In the genomic region with DNA sequence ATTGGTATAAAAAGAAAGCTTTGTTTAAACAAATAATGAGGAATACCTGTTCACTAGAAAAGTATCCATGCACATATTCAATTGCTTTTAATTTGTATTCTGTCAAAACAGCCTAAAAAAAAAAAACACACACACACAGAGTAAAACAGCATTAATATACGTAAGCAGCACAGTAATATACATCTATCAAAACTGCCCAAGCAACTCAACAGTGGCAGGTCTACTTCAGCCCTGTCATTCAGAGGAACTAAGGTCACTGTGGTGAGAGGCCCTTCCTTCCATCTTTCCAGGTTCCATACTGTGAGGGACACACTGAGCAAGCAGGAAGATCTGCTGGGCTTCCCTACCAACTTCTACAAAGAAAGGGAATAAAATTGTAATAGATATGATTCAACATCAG, we compare ENCODE assay signal across 2 cellular contexts.
TF ChIP-seq lines count a peak whose summit lies in the region.

No MANE protein-coding gene starts in this region.

TF ChIP-seq in HepG2, 621 proteins besides CTCF, POLR2A, EP300 and RAD21:
- TF ChIP-seq, protein P1, sequence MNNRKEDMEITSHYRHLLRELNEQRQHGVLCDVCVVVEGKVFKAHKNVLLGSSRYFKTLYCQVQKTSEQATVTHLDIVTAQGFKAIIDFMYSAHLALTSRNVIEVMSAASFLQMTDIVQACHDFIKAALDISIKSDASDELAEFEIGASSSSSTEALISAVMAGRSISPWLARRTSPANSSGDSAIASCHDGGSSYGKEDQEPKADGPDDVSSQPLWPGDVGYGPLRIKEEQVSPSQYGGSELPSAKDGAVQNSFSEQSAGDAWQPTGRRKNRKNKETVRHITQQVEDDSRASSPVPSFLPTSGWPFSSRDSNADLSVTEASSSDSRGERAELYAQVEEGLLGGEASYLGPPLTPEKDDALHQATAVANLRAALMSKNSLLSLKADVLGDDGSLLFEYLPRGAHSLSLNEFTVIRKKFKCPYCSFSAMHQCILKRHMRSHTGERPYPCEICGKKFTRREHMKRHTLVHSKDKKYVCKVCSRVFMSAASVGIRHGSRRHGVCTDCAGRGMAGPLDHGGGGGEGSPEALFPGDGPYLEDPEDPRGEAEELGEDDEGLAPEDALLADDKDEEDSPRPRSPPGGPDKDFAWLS (CRISPR knock-in tag; IDR thresholded peaks at IDR 0.05; ENCODE audit: borderline replicate concordance) = no peak
- no peak for TF ChIP-seq ZNF598 (CRISPR knock-in tag; IDR thresholded peaks at IDR 0.05; ENCODE audit: borderline replicate concordance)
- no peak for TF ChIP-seq GATA4 (IDR thresholded peaks at IDR 0.05; ENCODE audit: borderline replicate concordance, low read depth)
- no peak for TF ChIP-seq EED (CRISPR knock-in tag; IDR thresholded peaks at IDR 0.05)
- TF ChIP-seq ONECUT2 (CRISPR knock-in tag; IDR thresholded peaks at IDR 0.05) = no peak
- TF ChIP-seq XRCC5 (optimal IDR thresholded peaks at IDR 0.05; ENCODE audit: low read length) = no peak
- TF ChIP-seq SMAD3 (CRISPR knock-in tag; IDR thresholded peaks at IDR 0.05) = no peak
- TF ChIP-seq HDAC6 (IDR thresholded peaks at IDR 0.05; ENCODE audit: low read depth, low read length) = no peak
- no peak for TF ChIP-seq IRX3 (CRISPR knock-in tag; IDR thresholded peaks at IDR 0.05; ENCODE audit: borderline replicate concordance, low read depth)
- no peak for TF ChIP-seq ZSCAN9 (CRISPR knock-in tag; IDR thresholded peaks at IDR 0.05; ENCODE audit: borderline replicate concordance)
- TF ChIP-seq, protein P2, sequence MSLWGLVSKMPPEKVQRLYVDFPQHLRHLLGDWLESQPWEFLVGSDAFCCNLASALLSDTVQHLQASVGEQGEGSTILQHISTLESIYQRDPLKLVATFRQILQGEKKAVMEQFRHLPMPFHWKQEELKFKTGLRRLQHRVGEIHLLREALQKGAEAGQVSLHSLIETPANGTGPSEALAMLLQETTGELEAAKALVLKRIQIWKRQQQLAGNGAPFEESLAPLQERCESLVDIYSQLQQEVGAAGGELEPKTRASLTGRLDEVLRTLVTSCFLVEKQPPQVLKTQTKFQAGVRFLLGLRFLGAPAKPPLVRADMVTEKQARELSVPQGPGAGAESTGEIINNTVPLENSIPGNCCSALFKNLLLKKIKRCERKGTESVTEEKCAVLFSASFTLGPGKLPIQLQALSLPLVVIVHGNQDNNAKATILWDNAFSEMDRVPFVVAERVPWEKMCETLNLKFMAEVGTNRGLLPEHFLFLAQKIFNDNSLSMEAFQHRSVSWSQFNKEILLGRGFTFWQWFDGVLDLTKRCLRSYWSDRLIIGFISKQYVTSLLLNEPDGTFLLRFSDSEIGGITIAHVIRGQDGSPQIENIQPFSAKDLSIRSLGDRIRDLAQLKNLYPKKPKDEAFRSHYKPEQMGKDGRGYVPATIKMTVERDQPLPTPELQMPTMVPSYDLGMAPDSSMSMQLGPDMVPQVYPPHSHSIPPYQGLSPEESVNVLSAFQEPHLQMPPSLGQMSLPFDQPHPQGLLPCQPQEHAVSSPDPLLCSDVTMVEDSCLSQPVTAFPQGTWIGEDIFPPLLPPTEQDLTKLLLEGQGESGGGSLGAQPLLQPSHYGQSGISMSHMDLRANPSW (CRISPR knock-in tag; IDR thresholded peaks at IDR 0.05; ENCODE audit: borderline replicate concordance) = no peak

TF ChIP-seq in H1, 55 proteins besides CTCF, POLR2A, EP300 and RAD21:
- TF ChIP-seq SIX5 (IDR thresholded peaks at IDR 0.05; ENCODE audit: low read depth, low read length) = no peak
- TF ChIP-seq ASH2L (IDR thresholded peaks at IDR 0.05; ENCODE audit: low read length) = no peak
- TF ChIP-seq KDM4A (IDR thresholded peaks at IDR 0.05; ENCODE audit: low read depth, low read length, severe bottlenecking) = no peak
- no peak for TF ChIP-seq YY1 (IDR thresholded peaks at IDR 0.05; ENCODE audit: low read depth, low read length)
- TF ChIP-seq RBBP5 (IDR thresholded peaks at IDR 0.05; ENCODE audit: borderline replicate concordance, low read depth, low read length) = no peak
- TF ChIP-seq SIRT6 (IDR thresholded peaks at IDR 0.05; ENCODE audit: low read length) = no peak
- TF ChIP-seq, protein P3, sequence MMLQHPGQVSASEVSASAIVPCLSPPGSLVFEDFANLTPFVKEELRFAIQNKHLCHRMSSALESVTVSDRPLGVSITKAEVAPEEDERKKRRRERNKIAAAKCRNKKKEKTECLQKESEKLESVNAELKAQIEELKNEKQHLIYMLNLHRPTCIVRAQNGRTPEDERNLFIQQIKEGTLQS (IDR thresholded peaks at IDR 0.05; ENCODE audit: insufficient read depth, low read depth, low read length) = no peak
- TF ChIP-seq EZH2 (IDR thresholded peaks at IDR 0.05; ENCODE audit: low read depth, low read length, severe bottlenecking) = no peak
- TF ChIP-seq TCF12 (IDR thresholded peaks at IDR 0.05; ENCODE audit: low read depth, low read length) = no peak
- no peak for TF ChIP-seq GABPA (IDR thresholded peaks at IDR 0.05; ENCODE audit: borderline replicate concordance, insufficient read depth, low read length)
TF ChIP-seq in H1: peak in this region for 0.
